1 cellular context compared by ENCODE assay signal in the genomic region with DNA sequence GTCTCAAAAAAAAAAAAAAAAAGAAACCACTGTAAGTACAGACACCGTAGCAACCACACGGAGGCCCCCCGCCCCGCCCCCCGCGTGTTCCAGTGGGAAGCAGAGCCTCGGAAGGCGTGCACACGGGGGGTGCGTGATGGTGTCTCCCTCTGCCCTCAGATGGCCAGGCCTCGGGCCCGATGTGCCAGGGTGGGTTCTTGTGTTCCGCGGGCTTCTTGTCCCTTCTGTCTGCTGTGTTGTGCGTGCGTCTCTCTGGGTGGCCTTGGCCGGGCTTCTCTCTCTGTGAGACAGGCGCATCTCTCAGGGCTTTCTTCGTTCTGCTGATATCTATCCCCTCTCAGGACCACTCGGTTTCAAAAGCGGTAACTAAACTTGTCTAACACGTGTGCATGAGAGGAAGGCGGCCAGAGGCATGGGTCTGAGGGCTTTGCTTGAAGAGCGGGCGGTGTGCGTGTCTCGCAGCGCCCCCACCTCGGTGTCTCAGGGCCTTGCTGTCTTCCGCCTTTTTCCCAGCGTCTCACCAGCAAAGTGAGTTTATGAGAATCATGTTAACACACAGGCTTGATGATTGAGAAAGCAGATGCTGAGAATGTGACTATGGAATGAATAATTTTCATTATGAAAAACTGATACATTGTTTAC.
TF ChIP-seq lines count a peak whose summit lies in the region.

No MANE protein-coding gene starts in this region.

TF ChIP-seq in SK-N-SH, 30 proteins besides CTCF, POLR2A, EP300 and RAD21:
- TF ChIP-seq TCF12 (IDR thresholded peaks at IDR 0.05) (no peak), MAX (IDR thresholded peaks at IDR 0.05; ENCODE audit: low read depth) (no peak), MEF2A (IDR thresholded peaks at IDR 0.05; ENCODE audit: borderline replicate concordance, low read depth) (no peak), TAF1 (IDR thresholded peaks at IDR 0.05; ENCODE audit: borderline replicate concordance, low read depth, low read length) (no peak), EZH2phosphoT487 (IDR thresholded peaks at IDR 0.05; ENCODE audit: borderline replicate concordance, low read depth) (no peak), POLR2AphosphoS5 (IDR thresholded peaks at IDR 0.05; ENCODE audit: low read depth, low read length) (no peak), SMC3 (IDR thresholded peaks at IDR 0.05; ENCODE audit: low read depth, low read length) (no peak), PBX3 (IDR thresholded peaks at IDR 0.05) (no peak), MXI1 (IDR thresholded peaks at IDR 0.05; ENCODE audit: low read depth, low read length) (no peak), FOXM1 (IDR thresholded peaks at IDR 0.05; ENCODE audit: low read depth) (no peak), IRF3 (IDR thresholded peaks at IDR 0.05; ENCODE audit: low read depth, low read length) (no peak), GABPA (IDR thresholded peaks at IDR 0.05; ENCODE audit: low read depth) (no peak), RCOR1 (IDR thresholded peaks at IDR 0.05; ENCODE audit: low read length) (no peak), YY1 (IDR thresholded peaks at IDR 0.05; ENCODE audit: low read depth) (no peak), FOXJ3 (CRISPR knock-in tag; IDR thresholded peaks at IDR 0.05) (no peak)
- TF ChIP-seq, protein P1, sequence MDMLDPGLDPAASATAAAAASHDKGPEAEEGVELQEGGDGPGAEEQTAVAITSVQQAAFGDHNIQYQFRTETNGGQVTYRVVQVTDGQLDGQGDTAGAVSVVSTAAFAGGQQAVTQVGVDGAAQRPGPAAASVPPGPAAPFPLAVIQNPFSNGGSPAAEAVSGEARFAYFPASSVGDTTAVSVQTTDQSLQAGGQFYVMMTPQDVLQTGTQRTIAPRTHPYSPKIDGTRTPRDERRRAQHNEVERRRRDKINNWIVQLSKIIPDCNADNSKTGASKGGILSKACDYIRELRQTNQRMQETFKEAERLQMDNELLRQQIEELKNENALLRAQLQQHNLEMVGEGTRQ (IDR thresholded peaks at IDR 0.05; ENCODE audit: borderline replicate concordance, low read depth, low read length): no peak
- TF ChIP-seq, protein P2, sequence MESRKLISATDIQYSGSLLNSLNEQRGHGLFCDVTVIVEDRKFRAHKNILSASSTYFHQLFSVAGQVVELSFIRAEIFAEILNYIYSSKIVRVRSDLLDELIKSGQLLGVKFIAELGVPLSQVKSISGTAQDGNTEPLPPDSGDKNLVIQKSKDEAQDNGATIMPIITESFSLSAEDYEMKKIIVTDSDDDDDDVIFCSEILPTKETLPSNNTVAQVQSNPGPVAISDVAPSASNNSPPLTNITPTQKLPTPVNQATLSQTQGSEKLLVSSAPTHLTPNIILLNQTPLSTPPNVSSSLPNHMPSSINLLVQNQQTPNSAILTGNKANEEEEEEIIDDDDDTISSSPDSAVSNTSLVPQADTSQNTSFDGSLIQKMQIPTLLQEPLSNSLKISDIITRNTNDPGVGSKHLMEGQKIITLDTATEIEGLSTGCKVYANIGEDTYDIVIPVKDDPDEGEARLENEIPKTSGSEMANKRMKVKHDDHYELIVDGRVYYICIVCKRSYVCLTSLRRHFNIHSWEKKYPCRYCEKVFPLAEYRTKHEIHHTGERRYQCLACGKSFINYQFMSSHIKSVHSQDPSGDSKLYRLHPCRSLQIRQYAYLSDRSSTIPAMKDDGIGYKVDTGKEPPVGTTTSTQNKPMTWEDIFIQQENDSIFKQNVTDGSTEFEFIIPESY (IDR thresholded peaks at IDR 0.05; ENCODE audit: borderline replicate concordance, low read depth): no peak
- TF ChIP-seq, protein P3, sequence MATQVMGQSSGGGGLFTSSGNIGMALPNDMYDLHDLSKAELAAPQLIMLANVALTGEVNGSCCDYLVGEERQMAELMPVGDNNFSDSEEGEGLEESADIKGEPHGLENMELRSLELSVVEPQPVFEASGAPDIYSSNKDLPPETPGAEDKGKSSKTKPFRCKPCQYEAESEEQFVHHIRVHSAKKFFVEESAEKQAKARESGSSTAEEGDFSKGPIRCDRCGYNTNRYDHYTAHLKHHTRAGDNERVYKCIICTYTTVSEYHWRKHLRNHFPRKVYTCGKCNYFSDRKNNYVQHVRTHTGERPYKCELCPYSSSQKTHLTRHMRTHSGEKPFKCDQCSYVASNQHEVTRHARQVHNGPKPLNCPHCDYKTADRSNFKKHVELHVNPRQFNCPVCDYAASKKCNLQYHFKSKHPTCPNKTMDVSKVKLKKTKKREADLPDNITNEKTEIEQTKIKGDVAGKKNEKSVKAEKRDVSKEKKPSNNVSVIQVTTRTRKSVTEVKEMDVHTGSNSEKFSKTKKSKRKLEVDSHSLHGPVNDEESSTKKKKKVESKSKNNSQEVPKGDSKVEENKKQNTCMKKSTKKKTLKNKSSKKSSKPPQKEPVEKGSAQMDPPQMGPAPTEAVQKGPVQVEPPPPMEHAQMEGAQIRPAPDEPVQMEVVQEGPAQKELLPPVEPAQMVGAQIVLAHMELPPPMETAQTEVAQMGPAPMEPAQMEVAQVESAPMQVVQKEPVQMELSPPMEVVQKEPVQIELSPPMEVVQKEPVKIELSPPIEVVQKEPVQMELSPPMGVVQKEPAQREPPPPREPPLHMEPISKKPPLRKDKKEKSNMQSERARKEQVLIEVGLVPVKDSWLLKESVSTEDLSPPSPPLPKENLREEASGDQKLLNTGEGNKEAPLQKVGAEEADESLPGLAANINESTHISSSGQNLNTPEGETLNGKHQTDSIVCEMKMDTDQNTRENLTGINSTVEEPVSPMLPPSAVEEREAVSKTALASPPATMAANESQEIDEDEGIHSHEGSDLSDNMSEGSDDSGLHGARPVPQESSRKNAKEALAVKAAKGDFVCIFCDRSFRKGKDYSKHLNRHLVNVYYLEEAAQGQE (IDR thresholded peaks at IDR 0.05; ENCODE audit: low read depth, low read length): no peak
- TF ChIP-seq, protein P4, sequence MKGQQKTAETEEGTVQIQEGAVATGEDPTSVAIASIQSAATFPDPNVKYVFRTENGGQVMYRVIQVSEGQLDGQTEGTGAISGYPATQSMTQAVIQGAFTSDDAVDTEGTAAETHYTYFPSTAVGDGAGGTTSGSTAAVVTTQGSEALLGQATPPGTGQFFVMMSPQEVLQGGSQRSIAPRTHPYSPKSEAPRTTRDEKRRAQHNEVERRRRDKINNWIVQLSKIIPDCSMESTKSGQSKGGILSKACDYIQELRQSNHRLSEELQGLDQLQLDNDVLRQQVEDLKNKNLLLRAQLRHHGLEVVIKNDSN (IDR thresholded peaks at IDR 0.05; ENCODE audit: borderline replicate concordance, low read depth): no peak
